9 cellular contexts compared by ENCODE assay signal in the genomic region with DNA sequence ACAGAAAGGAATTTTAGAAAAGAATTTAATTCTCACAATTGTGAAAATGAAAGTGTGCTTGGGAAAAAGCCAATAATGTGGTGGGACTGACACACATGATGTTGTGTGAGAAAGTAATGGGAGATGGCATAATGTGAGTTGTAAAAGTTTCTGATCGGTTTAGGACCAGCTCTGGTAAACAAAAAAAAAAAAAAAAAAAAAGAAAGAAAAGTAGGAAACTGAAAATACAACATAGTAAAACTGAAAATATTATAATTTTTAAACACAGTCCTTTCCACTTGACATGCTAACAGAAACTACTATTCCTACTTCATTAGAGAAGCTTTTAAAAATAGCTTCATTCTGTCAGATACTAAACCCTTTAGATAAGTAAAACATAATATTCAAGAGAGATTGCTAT. TPM values are rescaled to one million over a fixed set of nuclear protein-coding genes. Genes with fewer than 3 reads are reported as not detected.
DNase-seq lines count a peak whose midpoint lies in the region; ATAC-seq, FAIRE-seq and TF ChIP-seq lines count a peak whose summit lies in the region.
"Had no signal": no experiment of that assay in that cellular context is flagged by ENCODE, and none has a peak within 500 bp of the region (broad histone marks: within the 10 kb centered on the region; RNA-seq: fewer than 3 reads in every experiment).

No MANE protein-coding gene starts in this region.

- TF ChIP-seq CTCF in Loucy (conservative IDR thresholded peaks at IDR 0.05; ENCODE audit: low read length) = no peak

- H3K27me3 Mint-ChIP-seq in naive B cell = no peaks in the 10 kb centered on the region

- H3K4me1 ChIP-seq in Loucy (ENCODE audit: insufficient read depth, low read length, poor library complexity, severe bottlenecking) = peaks cover 73% of the 10 kb centered on the region

- H3K9me2 ChIP-seq in Loucy (replicated peaks; ENCODE audit: low read depth, low read length) = no peaks in the 10 kb centered on the region

- peaks cover 11% of the 10 kb centered on the region for H3F3A ChIP-seq in Loucy (ENCODE audit: low read depth)

- no peaks in the 10 kb centered on the region for H3K27me3 ChIP-seq in Loucy (ENCODE audit: insufficient read depth, low read length, poor library complexity, severe bottlenecking)

- no peaks in the 10 kb centered on the region for H4K20me1 ChIP-seq in Loucy (ENCODE audit: insufficient read depth, low read length, poor library complexity, severe bottlenecking)

- DNase-seq in naive B cell (no peak), RCC 7860 (ENCODE audit: low spot score) (no peak), GM19238 (ENCODE audit: insufficient read length, low spot score) (no peak), cardiac septum (ENCODE audit: low spot score) (no peak)
- no peak for DNase-seq in activated CD4-positive, alpha-beta T cell treated with anti-CD3 and anti-CD28 coated beads, Interleukin-2, amount 50 U/mL, for 1 hour
- DNase-seq: NCI-H1694 treated with DMSO at 0.1 percent for 48 hours had no signal

- peaks cover 30 to 56% (median 44%) of the 10 kb centered on the region in 3 donors for H3K4me1 Mint-ChIP-seq in naive B cell

- peak overlapping the region in 4 of 8 donors; percentile 1 to 56 (median 25) for H3K4me3 Mint-ChIP-seq in naive B cell

- H3K36me3 ChIP-seq in Loucy (ENCODE audit: insufficient read depth, low read length) = peaks cover 7% of the 10 kb centered on the region

- peak overlapping the region; percentile 71 for H3K9ac ChIP-seq in Loucy (ENCODE audit: low read depth, low read length, poor library complexity, severe bottlenecking)

- no peak overlapping the region for H2AFZ ChIP-seq in Loucy (ENCODE audit: low read length)

- peaks cover 0 to 9% of the 10 kb centered on the region in 2 donors for H3K36me3 Mint-ChIP-seq in naive B cell

- peak overlapping the region; percentile 63 for H3K4me2 ChIP-seq in Loucy (ENCODE audit: low read depth, low read length, poor library complexity, severe bottlenecking)

- intact Hi-C loops in cardiac septum (cut with DNase I) = no loop called here

- H3K9me3 Mint-ChIP-seq in naive B cell = peaks cover 0 to 2% (median 0%) of the 10 kb centered on the region in 7 donors

- FAIRE-seq in RCC 7860 (lab: Jason Lieb, UNC) = no peak

- peak overlapping the region; percentile 54 for H3K4me3 ChIP-seq in Loucy (ENCODE audit: low read length, poor library complexity, severe bottlenecking)

- peak overlapping the region in 4 of 6 donors; percentile 33 to 72 (median 68) for H3K27ac Mint-ChIP-seq in naive B cell

- ATAC-seq in GM18907 (IDR thresholded peaks at IDR 0.05; ENCODE audit: unreplicated experiment) (peak; percentile 77), HG02642 (IDR thresholded peaks at IDR 0.05; ENCODE audit: poor library complexity, unreplicated experiment) (peak; percentile 74), naive B cell (ENCODE audit: low read depth in 2 of 2) (no peak)

- peaks cover 88% of the 10 kb centered on the region for H3K79me2 ChIP-seq in Loucy (ENCODE audit: insufficient read depth, low read length)

- no peaks in the 10 kb centered on the region for H3K9me3 ChIP-seq in Loucy (ENCODE audit: insufficient read depth, low read depth, low read length)

RNA-seq across cellular contexts. Expression of gene RAP1GDS1, which starts 28.2 kb away (rescaled TPM):
- polyA plus RNA-seq in naive B cell (ENCODE audit: low read depth in 6 of 6) = 10 to 100 TPM; 29.0 to 52.2 (median 36.4) TPM
- 18.9 TPM for total RNA-seq in cardiac septum

Comparison
In these comparisons a context has a peak if more than half of its experiments do, and no peak if none do; other contexts are left out.
1. ATAC-seq: peak in GM18907 (single experiment) and HG02642 (single experiment); none in naive B cell (0 of 2).